Comparison of ENCODE assay signal across 20 cellular contexts in genomic region chr11:12775955-12776354, GRCh38.
"Had no signal": no experiment of that assay in that cellular context is flagged by ENCODE, and none has a peak within 500 bp of the region (broad histone marks: within the 10 kb centered on the region; RNA-seq: fewer than 3 reads in every experiment).

No MANE protein-coding gene starts in this region.

- H3K27ac ChIP-seq: hepatocyte, left ventricle myocardium inferior, stomach, suprapubic skin had no signal

- H3K4me3 Mint-ChIP-seq: activated CD4-positive, alpha-beta memory T cell treated with anti-CD3 and anti-CD28 coated beads for 36 hours; activated naive CD8-positive, alpha-beta T cell treated with anti-CD3 and anti-CD28 coated beads, Interleukin-2, amount 10 ng/mL, durations not matched to agents 7 days and 5 days; natural killer cell treated with Interleukin-12 subunit alpha and Interleukin-12 subunit beta and Interleukin-15 and Interleukin-18, amount 100 ng/mL, for 72 hours had no signal

- H3K36me3 Mint-ChIP-seq: activated CD4-positive, alpha-beta memory T cell treated with anti-CD3 and anti-CD28 coated beads for 36 hours; activated naive CD8-positive, alpha-beta T cell treated with anti-CD3 and anti-CD28 coated beads, Interleukin-2, amount 10 ng/mL, durations not matched to agents 7 days and 5 days; natural killer cell treated with Interleukin-12 subunit alpha and Interleukin-12 subunit beta and Interleukin-15 and Interleukin-18, amount 100 ng/mL, for 72 hours had no signal

- H3K4me3 ChIP-seq: hepatocyte, left ventricle myocardium inferior, stomach, suprapubic skin, tibial nerve had no signal

- H3K36me3 ChIP-seq: left ventricle myocardium inferior, stomach, suprapubic skin, tibial nerve had no signal

- H3K4me2 ChIP-seq: hepatocyte had no signal

- H3K27ac Mint-ChIP-seq: activated CD4-positive, alpha-beta memory T cell treated with anti-CD3 and anti-CD28 coated beads for 36 hours; activated naive CD8-positive, alpha-beta T cell treated with anti-CD3 and anti-CD28 coated beads, Interleukin-2, amount 10 ng/mL, durations not matched to agents 7 days and 5 days; natural killer cell treated with Interleukin-12 subunit alpha and Interleukin-12 subunit beta and Interleukin-15 and Interleukin-18, amount 100 ng/mL, for 72 hours had no signal

- H3K27me3 ChIP-seq: hepatocyte, stomach, suprapubic skin, tibial nerve had no signal

- DNase-seq: activated CD4-positive, alpha-beta memory T cell treated with anti-CD3 and anti-CD28 coated beads for 36 hours; activated CD4-positive, alpha-beta T cell treated with anti-CD3 and anti-CD28 coated beads for 1 hour; activated naive CD4-positive, alpha-beta T cell treated with Interleukin-2 at 50 U/mL for 16 hours; activated naive CD8-positive, alpha-beta T cell treated with anti-CD3 and anti-CD28 coated beads, Interleukin-2, amount 10 ng/mL, durations not matched to agents 7 days and 5 days; activated T-cell treated with anti-CD3 and anti-CD28 coated beads, Interleukin-2, amount 50 U/mL, for 48 hours; amniotic stem cell; foreskin melanocyte; glutamatergic neuron; kidney glomerular epithelial cell; left ventricle myocardium inferior; occipital lobe; posterior cingulate gyrus; retina; stimulated activated CD4-positive, alpha-beta T cell treated with anti-CD3 and anti-CD28 coated beads, Interleukin-1b, Interleukin-23, amount 100 ng/mL, for 48 hours; stomach; T-helper 9 cell had no signal

- H3K9me3 ChIP-seq: left ventricle myocardium inferior, stomach, suprapubic skin, tibial nerve had no signal

- ATAC-seq: natural killer cell treated with Interleukin-12 subunit alpha and Interleukin-12 subunit beta and Interleukin-15 and Interleukin-18, amount 100 ng/mL, for 72 hours had no signal

- H2AFZ ChIP-seq: hepatocyte had no signal

- H3K9me3 Mint-ChIP-seq: activated CD4-positive, alpha-beta memory T cell treated with anti-CD3 and anti-CD28 coated beads for 36 hours; activated naive CD8-positive, alpha-beta T cell treated with anti-CD3 and anti-CD28 coated beads, Interleukin-2, amount 10 ng/mL, durations not matched to agents 7 days and 5 days; natural killer cell treated with Interleukin-12 subunit alpha and Interleukin-12 subunit beta and Interleukin-15 and Interleukin-18, amount 100 ng/mL, for 72 hours had no signal
